In the genomic region with DNA sequence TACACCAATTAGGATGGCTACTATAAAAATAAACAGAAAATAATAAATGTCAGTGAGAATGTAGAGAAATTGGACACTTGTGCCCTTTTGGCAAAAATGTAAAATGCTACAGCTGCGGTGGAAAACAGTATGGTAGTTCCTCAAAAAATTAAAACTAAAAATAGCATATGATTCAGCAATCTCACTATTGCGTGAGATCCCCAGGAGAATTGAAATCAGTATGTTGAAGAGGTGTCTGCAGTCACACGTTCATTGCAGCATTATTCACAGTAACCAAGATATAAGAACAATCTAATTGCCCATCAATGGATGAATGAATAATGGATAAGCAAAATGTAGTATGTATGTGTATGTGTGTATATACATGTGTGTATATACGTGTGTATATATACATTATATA, we compare ENCODE assay signal across 1 cellular context.
TF ChIP-seq lines count a peak whose summit lies in the region.

No MANE protein-coding gene starts in this region.

TF ChIP-seq in SK-N-SH, 30 proteins besides CTCF, POLR2A, EP300 and RAD21:
- TF ChIP-seq POLR2AphosphoS5 (IDR thresholded peaks at IDR 0.05; ENCODE audit: low read depth, low read length) (no peak), TCF12 (IDR thresholded peaks at IDR 0.05) (no peak), RFX5 (IDR thresholded peaks at IDR 0.05; ENCODE audit: low read length) (no peak), CHD2 (IDR thresholded peaks at IDR 0.05; ENCODE audit: low read length, partially characterized antibody) (no peak), NRF1 (IDR thresholded peaks at IDR 0.05; ENCODE audit: low read depth, low read length) (no peak), ELF1 (IDR thresholded peaks at IDR 0.05) (no peak), TAF1 (IDR thresholded peaks at IDR 0.05; ENCODE audit: borderline replicate concordance, low read depth, low read length) (no peak), EZH2phosphoT487 (IDR thresholded peaks at IDR 0.05; ENCODE audit: borderline replicate concordance, low read depth) (no peak), FOSL2 (IDR thresholded peaks at IDR 0.05; ENCODE audit: borderline replicate concordance, low read depth) (no peak), SIN3A (IDR thresholded peaks at IDR 0.05; ENCODE audit: borderline replicate concordance, low read depth, low read length) (no peak), FOXJ3 (CRISPR knock-in tag; IDR thresholded peaks at IDR 0.05) (no peak), MXI1 (IDR thresholded peaks at IDR 0.05; ENCODE audit: low read depth, low read length) (no peak), MEF2A (IDR thresholded peaks at IDR 0.05; ENCODE audit: borderline replicate concordance, low read depth) (no peak)
- TF ChIP-seq, protein P1, sequence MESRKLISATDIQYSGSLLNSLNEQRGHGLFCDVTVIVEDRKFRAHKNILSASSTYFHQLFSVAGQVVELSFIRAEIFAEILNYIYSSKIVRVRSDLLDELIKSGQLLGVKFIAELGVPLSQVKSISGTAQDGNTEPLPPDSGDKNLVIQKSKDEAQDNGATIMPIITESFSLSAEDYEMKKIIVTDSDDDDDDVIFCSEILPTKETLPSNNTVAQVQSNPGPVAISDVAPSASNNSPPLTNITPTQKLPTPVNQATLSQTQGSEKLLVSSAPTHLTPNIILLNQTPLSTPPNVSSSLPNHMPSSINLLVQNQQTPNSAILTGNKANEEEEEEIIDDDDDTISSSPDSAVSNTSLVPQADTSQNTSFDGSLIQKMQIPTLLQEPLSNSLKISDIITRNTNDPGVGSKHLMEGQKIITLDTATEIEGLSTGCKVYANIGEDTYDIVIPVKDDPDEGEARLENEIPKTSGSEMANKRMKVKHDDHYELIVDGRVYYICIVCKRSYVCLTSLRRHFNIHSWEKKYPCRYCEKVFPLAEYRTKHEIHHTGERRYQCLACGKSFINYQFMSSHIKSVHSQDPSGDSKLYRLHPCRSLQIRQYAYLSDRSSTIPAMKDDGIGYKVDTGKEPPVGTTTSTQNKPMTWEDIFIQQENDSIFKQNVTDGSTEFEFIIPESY (IDR thresholded peaks at IDR 0.05; ENCODE audit: borderline replicate concordance, low read depth) = no peak
- TF ChIP-seq, protein P2, sequence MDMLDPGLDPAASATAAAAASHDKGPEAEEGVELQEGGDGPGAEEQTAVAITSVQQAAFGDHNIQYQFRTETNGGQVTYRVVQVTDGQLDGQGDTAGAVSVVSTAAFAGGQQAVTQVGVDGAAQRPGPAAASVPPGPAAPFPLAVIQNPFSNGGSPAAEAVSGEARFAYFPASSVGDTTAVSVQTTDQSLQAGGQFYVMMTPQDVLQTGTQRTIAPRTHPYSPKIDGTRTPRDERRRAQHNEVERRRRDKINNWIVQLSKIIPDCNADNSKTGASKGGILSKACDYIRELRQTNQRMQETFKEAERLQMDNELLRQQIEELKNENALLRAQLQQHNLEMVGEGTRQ (IDR thresholded peaks at IDR 0.05; ENCODE audit: borderline replicate concordance, low read depth, low read length) = no peak
- TF ChIP-seq, protein P3, sequence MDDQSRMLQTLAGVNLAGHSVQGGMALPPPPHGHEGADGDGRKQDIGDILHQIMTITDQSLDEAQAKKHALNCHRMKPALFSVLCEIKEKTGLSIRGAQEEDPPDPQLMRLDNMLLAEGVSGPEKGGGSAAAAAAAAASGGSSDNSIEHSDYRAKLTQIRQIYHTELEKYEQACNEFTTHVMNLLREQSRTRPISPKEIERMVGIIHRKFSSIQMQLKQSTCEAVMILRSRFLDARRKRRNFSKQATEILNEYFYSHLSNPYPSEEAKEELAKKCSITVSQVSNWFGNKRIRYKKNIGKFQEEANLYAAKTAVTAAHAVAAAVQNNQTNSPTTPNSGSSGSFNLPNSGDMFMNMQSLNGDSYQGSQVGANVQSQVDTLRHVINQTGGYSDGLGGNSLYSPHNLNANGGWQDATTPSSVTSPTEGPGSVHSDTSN (IDR thresholded peaks at IDR 0.05) = no peak
- TF ChIP-seq, protein P4, sequence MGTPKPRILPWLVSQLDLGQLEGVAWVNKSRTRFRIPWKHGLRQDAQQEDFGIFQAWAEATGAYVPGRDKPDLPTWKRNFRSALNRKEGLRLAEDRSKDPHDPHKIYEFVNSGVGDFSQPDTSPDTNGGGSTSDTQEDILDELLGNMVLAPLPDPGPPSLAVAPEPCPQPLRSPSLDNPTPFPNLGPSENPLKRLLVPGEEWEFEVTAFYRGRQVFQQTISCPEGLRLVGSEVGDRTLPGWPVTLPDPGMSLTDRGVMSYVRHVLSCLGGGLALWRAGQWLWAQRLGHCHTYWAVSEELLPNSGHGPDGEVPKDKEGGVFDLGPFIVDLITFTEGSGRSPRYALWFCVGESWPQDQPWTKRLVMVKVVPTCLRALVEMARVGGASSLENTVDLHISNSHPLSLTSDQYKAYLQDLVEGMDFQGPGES (IDR thresholded peaks at IDR 0.05; ENCODE audit: low read depth, low read length) = no peak
TF ChIP-seq in SK-N-SH: peak in this region for 0.
